ENCODE assay signal across 18 cellular contexts in genomic region chr9:16316406-16316805, GRCh38.
"Had no signal": no experiment of that assay in that cellular context is flagged by ENCODE, and none has a peak within 500 bp of the region (broad histone marks: within the 10 kb centered on the region; RNA-seq: fewer than 3 reads in every experiment).

No MANE protein-coding gene starts in this region.

- H3K36me3 Mint-ChIP-seq: brain had no signal

- H3K27ac Mint-ChIP-seq: activated B cell treated with CpG ODN at 0.5 μM for 24 hours; activated naive CD4-positive, alpha-beta T cell treated with anti-CD3 and anti-CD28 coated beads for 36 hours; activated naive CD8-positive, alpha-beta T cell treated with anti-CD3 and anti-CD28 coated beads, Interleukin-2, amount 50 U/mL, for 24 hours had no signal

- H3K27me3 Mint-ChIP-seq: activated B cell treated with CpG ODN at 0.5 μM for 24 hours had no signal

- FAIRE-seq: colon, keratinocyte had no signal

- H3K4me3 ChIP-seq: left lung, thyroid gland had no signal

- H3K79me2 ChIP-seq: parathyroid adenoma had no signal

- ATAC-seq: activated naive CD8-positive, alpha-beta T cell treated with anti-CD3 and anti-CD28 coated beads, Interleukin-2, amount 50 U/mL, for 24 hours; activated T-cell treated with anti-CD3 and anti-CD28 coated beads, Interleukin-2, amount 50 U/mL, for 4 hours; left lung had no signal

- H3K4me3 Mint-ChIP-seq: activated B cell treated with CpG ODN at 0.5 μM for 24 hours; activated naive CD4-positive, alpha-beta T cell treated with anti-CD3 and anti-CD28 coated beads for 36 hours; activated naive CD8-positive, alpha-beta T cell treated with anti-CD3 and anti-CD28 coated beads, Interleukin-2, amount 50 U/mL, for 24 hours; activated T-cell treated with anti-CD3 and anti-CD28 coated beads, Interleukin-2, amount 50 U/mL, for 4 hours; brain had no signal

- H3K9ac ChIP-seq: parathyroid adenoma had no signal

- H3K27me3 ChIP-seq: left lung, thyroid gland had no signal

- H3K4me1 ChIP-seq: left lung, parathyroid adenoma, thyroid gland had no signal

- H3K36me3 ChIP-seq: left lung, thyroid gland had no signal

- DNase-seq: activated B cell treated with CpG ODN at 0.5 μM for 24 hours; activated CD4-positive, alpha-beta T cell treated with anti-CD3 and anti-CD28 coated beads for 48 hours; activated CD8-positive, alpha-beta memory T cell treated with anti-CD3 and anti-CD28 coated beads, Interleukin-2, amount 50 U/mL, for 4 hours; activated naive CD4-positive, alpha-beta T cell treated with anti-CD3 and anti-CD28 coated beads for 36 hours; activated naive CD8-positive, alpha-beta T cell treated with anti-CD3 and anti-CD28 coated beads, Interleukin-2, amount 50 U/mL, for 24 hours; activated T-cell treated with anti-CD3 and anti-CD28 coated beads, Interleukin-2, amount 50 U/mL, for 4 hours; foreskin melanocyte; left lung; mammary epithelial cell; stimulated activated CD4-positive, alpha-beta T cell treated with anti-CD3 and anti-CD28 coated beads, Interleukin-2, amount 100 ng/mL, for 24 hours; stimulated activated naive CD4-positive, alpha-beta T cell treated with Interleukin-2 at 50 U/mL for 16 hours; T-helper 1 cell; T-helper 9 cell had no signal

- H3K9me3 ChIP-seq: left lung, thyroid gland had no signal

- H2AFZ ChIP-seq: parathyroid adenoma had no signal

- H3K27ac ChIP-seq: left lung, parathyroid adenoma, thyroid gland had no signal

- H3K4me1 Mint-ChIP-seq: activated B cell treated with CpG ODN at 0.5 μM for 24 hours; activated naive CD8-positive, alpha-beta T cell treated with anti-CD3 and anti-CD28 coated beads, Interleukin-2, amount 50 U/mL, for 24 hours had no signal

- H3K9me3 Mint-ChIP-seq: activated B cell treated with CpG ODN at 0.5 μM for 24 hours; activated naive CD8-positive, alpha-beta T cell treated with anti-CD3 and anti-CD28 coated beads, Interleukin-2, amount 50 U/mL, for 24 hours; activated T-cell treated with anti-CD3 and anti-CD28 coated beads, Interleukin-2, amount 50 U/mL, for 4 hours had no signal
